In genomic region chr16:66934138-66934838, GRCh38 we compare ENCODE assay signal across 8 cellular contexts. TPM values are rescaled to one million over a fixed set of nuclear protein-coding genes. Genes with fewer than 3 reads are reported as not detected.
DNase-seq lines count a peak whose midpoint lies in the region; ATAC-seq, FAIRE-seq and TF ChIP-seq lines count a peak whose summit lies in the region.

Gene CIAO2B, minus strand, starts transcription at chr16:66934402. Its CDS starts 38 bp downstream, at chr16:66934364.

- peak within 1 kb of the TSS; percentile 92 for H3K27ac Mint-ChIP-seq in T-helper 2 cell treated with Interferon-gamma antibody and Interleukin-4, amounts not matched to agents 5 μg/mL and 100 μg/mL, for 36 hours

- in situ Hi-C loops in GM13977 (cut with MboI; ENCODE audit: low pct_unique_long_range_greater_than_20kb, low sequenced_read_pairs, unreplicated experiment): no loop called here

- peaks cover 11% of the 10 kb centered on the region for H3K36me3 ChIP-seq in right atrium auricular region

- H3K4me1 Mint-ChIP-seq in T-helper 2 cell treated with Interferon-gamma antibody and Interleukin-4, amounts not matched to agents 5 μg/mL and 100 μg/mL, for 36 hours (ENCODE audit: low read depth): peaks cover 35% of the 10 kb centered on the region

- H3K4me1 ChIP-seq in right atrium auricular region: peaks cover 0 to 50% of the 10 kb centered on the region in 2 donors

- H3K27me3 Mint-ChIP-seq in T-helper 2 cell treated with Interferon-gamma antibody and Interleukin-4, amounts not matched to agents 5 μg/mL and 100 μg/mL, for 36 hours (ENCODE audit: low read depth): no peaks in the 10 kb centered on the region

- TF ChIP-seq CTCF in GM13977 (IDR thresholded peaks at IDR 0.05; ENCODE audit: extremely low read depth, insufficient read depth, missing control alignments): no peak
- no peak for TF ChIP-seq CTCF in right atrium auricular region (IDR thresholded peaks at IDR 0.05)

- peak within 1 kb of the TSS; percentile 92 to 97 for H3K27ac ChIP-seq in right atrium auricular region

- H3K9me3 Mint-ChIP-seq in T-helper 2 cell treated with Interferon-gamma antibody and Interleukin-4, amounts not matched to agents 5 μg/mL and 100 μg/mL, for 36 hours: no peaks in the 10 kb centered on the region

- H3K36me3 Mint-ChIP-seq in T-helper 2 cell treated with Interferon-gamma antibody and Interleukin-4, amounts not matched to agents 5 μg/mL and 100 μg/mL, for 36 hours (ENCODE audit: low read depth): peaks cover 33% of the 10 kb centered on the region

- FAIRE-seq in urothelium cell line (lab: Jason Lieb, UNC): peak; percentile 78

- peak within 1 kb of the TSS; percentile 95 for H3K4me3 Mint-ChIP-seq in T-helper 2 cell treated with Interferon-gamma antibody and Interleukin-4, amounts not matched to agents 5 μg/mL and 100 μg/mL, for 36 hours

- DNase-seq in GM13977 (ENCODE audit: low spot score) (peak; percentile 94), NCI-H1417 treated with DMSO at 0.1 percent for 48 hours (lab: John Stamatoyannopoulos, UW) (peak; percentile 14), anterior cingulate cortex (lab: John Stamatoyannopoulos, UW) (peak in 57 of 58 donors; percentile 40 to 90 (median 81)), right atrium auricular region (ENCODE audit: low spot score) (peak; percentile 92), putamen (ENCODE audit: low spot score) (peak; percentile 86), urothelium cell line (ENCODE audit: low spot score) (peak; percentile 93)
- DNase-seq in T-helper 2 cell treated with Interferon-gamma antibody and Interleukin-4, amounts not matched to agents 5 μg/mL and 100 μg/mL, for 36 hours (ENCODE audit: low spot score): peak; percentile 91

- ATAC-seq in HG02763 (IDR thresholded peaks at IDR 0.05; ENCODE audit: unreplicated experiment): peak; percentile 82

- H3K27me3 ChIP-seq in right atrium auricular region: no peaks in the 10 kb centered on the region

- H3K9me3 ChIP-seq in right atrium auricular region: no peaks in the 10 kb centered on the region

- H3K4me3 ChIP-seq in right atrium auricular region: peak within 1 kb of the TSS; percentile 89 to 94

RNA-seq across cellular contexts. Expression of gene CIAO2B, which starts in this region (rescaled TPM):
- 100 to 1,000 TPM in 1 of 2 donors, 10 to 100 TPM in 1; 75.3 to 118 TPM for total RNA-seq in right atrium auricular region

Comparison
In these comparisons a context has a peak if more than half of its experiments do, and no peak if none do; other contexts are left out.
1. Peak in every context shown above with its lines: DNase-seq, ATAC-seq, H3K4me3 ChIP-seq and H3K27ac ChIP-seq.
2. DNase-seq: peak in every context shown above with its lines; median percentile 94 in GM13977; 93 in urothelium cell line; 92 in right atrium auricular region; 91 in T-helper 2 cell treated with Interferon-gamma antibody and Interleukin-4, amounts not matched to agents 5 μg/mL and 100 μg/mL, for 36 hours; 86 in putamen; 81 in anterior cingulate cortex; 14 in NCI-H1417 treated with DMSO at 0.1 percent for 48 hours.